ENCODE assay signal across 8 cellular contexts in genomic region chr21:33324311-33325221, GRCh38. TPM values are rescaled to one million over a fixed set of nuclear protein-coding genes. Genes with fewer than 3 reads are reported as not detected.
A peak's percentile ranks its signal among the peaks of the same experiment; 100 is the strongest.
DNase-seq lines count a peak whose midpoint lies in the region; ATAC-seq and TF ChIP-seq lines count a peak whose summit lies in the region.

TSS of gene IFNAR1 (plus strand) at chr21:33324970. CDS start at chr21:33325056, 86 bp downstream.

- intact Hi-C loops in left cardiac atrium (cut with DNase I): no loop called here

- no peak within 1 kb of the TSS for H3K4me3 Mint-ChIP-seq in progenitor cell of endocrine pancreas (ENCODE audit: low read depth)

- H3K9me3 Mint-ChIP-seq in progenitor cell of endocrine pancreas (ENCODE audit: low read depth): no peaks in the 10 kb centered on the region

- no peak within 1 kb of the TSS for H3K27ac Mint-ChIP-seq in progenitor cell of endocrine pancreas

- peak; percentile 96 for DNase-seq in GM13976 (ENCODE audit: low spot score)
- DNase-seq in NCI-H1436 treated with DMSO at 0.1 percent for 48 hours (lab: John Stamatoyannopoulos, UW): peak; percentile 78
- DNase-seq in T follicular helper cell (ENCODE audit: low read depth): peak; percentile 98
- peak; percentile 97 for DNase-seq in amniotic epithelial cell (ENCODE audit: low read depth)
- DNase-seq in left cardiac atrium: peak; percentile 100
- DNase-seq in progenitor cell of endocrine pancreas (ENCODE audit: low spot score, unreplicated experiment): peak; percentile 95
- DNase-seq in ureter (ENCODE audit: low spot score): peak; percentile 99

- no peaks in the 10 kb centered on the region for H3K27me3 Mint-ChIP-seq in progenitor cell of endocrine pancreas

- ATAC-seq in HG02852 (IDR thresholded peaks at IDR 0.05; ENCODE audit: unreplicated experiment): peak; percentile 77
- ATAC-seq in left cardiac atrium: peak; percentile 97 to 98

- H3K36me3 Mint-ChIP-seq in progenitor cell of endocrine pancreas (ENCODE audit: insufficient read depth): peaks cover 5% of the 10 kb centered on the region

- in situ Hi-C loops in GM13976 (cut with MboI; ENCODE audit: low sequenced_read_pairs, unreplicated experiment): no loop called here

- TF ChIP-seq CTCF in GM13976 (IDR thresholded peaks at IDR 0.05; ENCODE audit: borderline replicate concordance, control extremely low read depth, extremely low read depth, insufficient read depth, missing control alignments): no peak
- no peak for TF ChIP-seq CTCF in progenitor cell of endocrine pancreas (IDR thresholded peaks at IDR 0.05; ENCODE audit: unreplicated experiment)

- H3K4me1 Mint-ChIP-seq in progenitor cell of endocrine pancreas (ENCODE audit: low read depth): peaks cover 2% of the 10 kb centered on the region

RNA-seq across cellular contexts. Expression of gene IFNAR1, which starts in this region (rescaled TPM):
- total RNA-seq in left cardiac atrium (10 to 100 TPM; 30.7 to 33.1 TPM), progenitor cell of endocrine pancreas (18.3 and 19.6 TPM in 2 replicates), ureter (48.7 TPM)

Comparison
In these comparisons a context has a peak if more than half of its experiments do, and no peak if none do; other contexts are left out.
1. Peak in every context shown above with its lines: DNase-seq and ATAC-seq.